Comparison of ENCODE assay signal across 25 cellular contexts in genomic region chr12:113808095-113808951, GRCh38.
"Had no signal": no experiment of that assay in that cellular context is flagged by ENCODE, and none has a peak within 500 bp of the region (broad histone marks: within the 10 kb centered on the region; RNA-seq: fewer than 3 reads in every experiment).

No MANE protein-coding gene starts in this region.

- H3K4me1 Mint-ChIP-seq: activated CD4-positive, alpha-beta T cell treated with anti-CD3 and anti-CD28 coated beads, Interleukin-2, amount 10 ng/mL, durations not matched to agents 24 days and 14 days; activated T-helper 17 cell treated with anti-CD3 and anti-CD28 coated beads, Interleukin-2, amount 50 U/mL, for 72 hours; central memory CD8-positive, alpha-beta T cell; stimulated activated effector memory CD8-positive, alpha-beta T cell treated with anti-CD3 and anti-CD28 coated beads, Interleukin-12 subunit alpha, Interleukin-12 subunit beta, amount 100 ng/mL, for 72 hours; T-helper 17 cell had no signal

- H3K27me3 Mint-ChIP-seq: activated CD4-positive, alpha-beta T cell treated with anti-CD3 and anti-CD28 coated beads, Interleukin-2, amount 10 ng/mL, durations not matched to agents 24 days and 14 days; activated CD8-positive, alpha-beta T cell treated with anti-CD3 and anti-CD28 coated beads for 36 hours; activated naive CD8-positive, alpha-beta T cell; activated T-helper 17 cell treated with anti-CD3 and anti-CD28 coated beads, Interleukin-2, amount 50 U/mL, for 72 hours; central memory CD8-positive, alpha-beta T cell; naive thymus-derived CD8-positive, alpha-beta T cell; T-helper 17 cell had no signal

- ATAC-seq: activated CD8-positive, alpha-beta T cell treated with anti-CD3 and anti-CD28 coated beads for 36 hours; activated T-cell treated with anti-CD3 and anti-CD28 coated beads, Interleukin-2, amount 50 U/mL, for 4 hours; activated T-helper 17 cell treated with anti-CD3 and anti-CD28 coated beads, Interleukin-2, amount 50 U/mL, for 72 hours; left lung; lower lobe of right lung; naive thymus-derived CD8-positive, alpha-beta T cell; sciatic nerve; stimulated activated effector memory CD8-positive, alpha-beta T cell treated with anti-CD3 and anti-CD28 coated beads, Interleukin-12 subunit alpha, Interleukin-12 subunit beta, amount 100 ng/mL, for 72 hours; T-helper 17 cell had no signal

- H3K27ac Mint-ChIP-seq: activated CD4-positive, alpha-beta T cell treated with anti-CD3 and anti-CD28 coated beads, Interleukin-2, amount 10 ng/mL, durations not matched to agents 24 days and 14 days; activated CD8-positive, alpha-beta T cell treated with anti-CD3 and anti-CD28 coated beads for 36 hours; activated naive CD8-positive, alpha-beta T cell; activated T-helper 17 cell treated with anti-CD3 and anti-CD28 coated beads, Interleukin-2, amount 50 U/mL, for 72 hours; stimulated activated effector memory CD8-positive, alpha-beta T cell treated with anti-CD3 and anti-CD28 coated beads, Interleukin-12 subunit alpha, Interleukin-12 subunit beta, amount 100 ng/mL, for 72 hours; T-helper 17 cell had no signal

- H3K27me3 ChIP-seq: left lung, stomach, tibial artery had no signal

- H3K4me3 Mint-ChIP-seq: activated CD4-positive, alpha-beta T cell treated with anti-CD3 and anti-CD28 coated beads, Interleukin-2, amount 10 ng/mL, durations not matched to agents 24 days and 14 days; activated CD8-positive, alpha-beta T cell treated with anti-CD3 and anti-CD28 coated beads for 36 hours; activated naive CD8-positive, alpha-beta T cell; activated T-cell treated with anti-CD3 and anti-CD28 coated beads, Interleukin-2, amount 50 U/mL, for 4 hours; activated T-helper 17 cell treated with anti-CD3 and anti-CD28 coated beads, Interleukin-2, amount 50 U/mL, for 72 hours; central memory CD8-positive, alpha-beta T cell; stimulated activated effector memory CD8-positive, alpha-beta T cell treated with anti-CD3 and anti-CD28 coated beads, Interleukin-12 subunit alpha, Interleukin-12 subunit beta, amount 100 ng/mL, for 72 hours; T-helper 17 cell had no signal

- DNase-seq: activated CD4-positive, alpha-beta T cell treated with anti-CD3 and anti-CD28 coated beads, Interleukin-2, amount 10 ng/mL, durations not matched to agents 24 days and 14 days; activated CD4-positive, CD25-positive, alpha-beta regulatory T cell treated with anti-CD3 and anti-CD28 coated beads, Interleukin-2, amount 50 U/mL, for 72 hours; activated CD8-positive, alpha-beta T cell treated with anti-CD3 and anti-CD28 coated beads for 36 hours; activated T-cell treated with anti-CD3 and anti-CD28 coated beads, Interleukin-2, amount 50 U/mL, for 4 hours; anterior cingulate cortex; dermis blood vessel endothelial cell; effector CD4-positive, alpha-beta T cell; esophagus squamous epithelium; left lung; lower lobe of right lung; mesenchymal stem cell; naive thymus-derived CD8-positive, alpha-beta T cell; stimulated activated CD4-positive, alpha-beta T cell treated with anti-CD3 and anti-CD28 coated beads, Interleukin-4, amount 100 ng/mL, for 24 hours; stomach; T-helper 17 cell; T1000; tibial artery; WERI-Rb-1 had no signal

- H3K27ac ChIP-seq: epithelial cell of prostate, esophagus squamous epithelium, left lung, lower lobe of right lung, skin epidermis, stomach, tibial artery, WERI-Rb-1 had no signal
